Comparison of ENCODE assay signal across 1 cellular context in the genomic region with DNA sequence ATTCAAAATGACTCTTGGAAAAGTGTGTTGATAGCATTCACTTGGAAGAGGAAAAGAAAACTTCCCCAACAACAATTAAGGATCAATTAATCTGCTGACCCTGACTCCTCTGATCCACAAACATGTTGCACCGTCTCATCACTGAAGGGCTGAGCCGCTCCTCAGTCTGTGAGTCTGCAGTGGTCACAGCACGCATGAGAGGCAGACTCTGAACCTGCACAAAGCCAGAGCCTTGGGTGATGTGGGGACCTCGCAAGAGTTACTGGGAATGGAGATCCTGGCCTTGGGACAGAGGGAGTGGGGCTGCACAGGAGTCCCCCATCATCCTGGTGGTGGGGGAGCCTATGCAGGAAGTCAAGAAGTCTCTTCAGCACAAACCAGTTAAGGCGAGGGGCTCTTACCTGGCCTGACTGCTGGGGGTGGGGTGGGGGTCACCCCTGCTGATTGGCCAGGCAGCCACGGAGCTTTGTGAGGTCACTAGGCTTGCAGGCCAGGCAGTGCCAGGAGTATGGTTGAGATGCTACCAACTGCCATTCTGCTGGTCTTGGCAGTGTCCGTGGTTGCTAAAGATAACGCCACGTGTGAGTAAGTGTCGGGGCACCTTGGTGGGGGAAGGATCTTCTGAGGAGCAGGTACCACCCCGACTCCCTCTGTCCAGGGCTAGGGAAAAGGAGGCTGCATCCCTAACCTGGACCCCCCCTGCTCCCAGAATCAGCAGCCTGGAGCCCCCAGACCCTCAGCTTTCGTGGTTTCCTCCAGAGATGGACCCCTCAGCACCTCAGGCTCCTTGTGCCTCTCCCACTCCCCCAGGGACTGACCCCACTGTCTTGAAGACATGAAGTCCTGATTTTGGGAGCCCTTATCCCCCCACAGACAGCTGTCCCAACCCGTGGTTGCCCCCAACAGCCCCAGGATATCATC.
TF ChIP-seq lines count a peak whose summit lies in the region.

Gene ACR, plus strand, starts transcription at position 477 of the 921 bp plus-strand sequence. Its CDS starts 32 bp downstream, at position 509.

TF ChIP-seq in HEK293, 187 proteins besides CTCF, POLR2A, EP300 and RAD21:
- TF ChIP-seq GLIS2 (tag by site-specific recombination; IDR thresholded peaks at IDR 0.05) (0 out of 2 replicates have a peak, but pooled peaks have one; percentile 11), ZNF558 (tag by site-specific recombination; IDR thresholded peaks at IDR 0.05) (no peak)
